Comparison of ENCODE assay signal across 34 cellular contexts in genomic region chr9:76185432-76185831, GRCh38.
"Had no signal": no experiment of that assay in that cellular context is flagged by ENCODE, and none has a peak within 500 bp of the region (broad histone marks: within the 10 kb centered on the region; RNA-seq: fewer than 3 reads in every experiment).

No MANE protein-coding gene starts in this region.

- H3K27me3 ChIP-seq: MG63 had no signal

- H3K36me3 ChIP-seq: MG63 had no signal

- H3K9me3 ChIP-seq: MG63 had no signal

- DNase-seq: Kasumi-1, MG63, MM.1S, MV-4-11, NCI-H1048, NCI-H1092, NCI-H1092 treated with DMSO at 0.1 percent for 48 hours, NCI-H1105, NCI-H1105 treated with DMSO at 0.1 percent for 48 hours, NCI-H1417, NCI-H1417 treated with DMSO at 0.1 percent for 48 hours, NCI-H1436, NCI-H1436 treated with DMSO at 0.1 percent for 48 hours, NCI-H1694, NCI-H1694 treated with DMSO at 0.1 percent for 48 hours, NCI-H187, NCI-H187 treated with DMSO at 0.1 percent for 48 hours, NCI-H1930, NCI-H2029, NCI-H2029 treated with DMSO at 0.1 percent for 48 hours, NCI-H2081, NCI-H2081 treated with DMSO at 0.1 percent for 48 hours, NCI-H2107, NCI-H2171, NCI-H2171 treated with DMSO at 0.1 percent for 48 hours, NCI-H2227 treated with DMSO at 0.1 percent for 48 hours, NCI-H226, NCI-H345, NCI-H446, NCI-H446 treated with DMSO at 0.1 percent for 48 hours, NCI-H510A, NCI-H510A treated with DMSO at 0.1 percent for 48 hours, NCI-H524, NCI-H524 treated with DMSO at 0.1 percent for 48 hours had no signal

- H3K4me3 ChIP-seq: MG63 had no signal
